Comparison of ENCODE assay signal across 11 cellular contexts in genomic region chr7:130037703-130038102, GRCh38. TPM values are rescaled to one million over a fixed set of nuclear protein-coding genes. Genes with fewer than 3 reads are reported as not detected.
DNase-seq lines count a peak whose midpoint lies in the region; TF ChIP-seq lines count a peak whose summit lies in the region.
"Had no signal": no experiment of that assay in that cellular context is flagged by ENCODE, and none has a peak within 500 bp of the region (broad histone marks: within the 10 kb centered on the region; RNA-seq: fewer than 3 reads in every experiment).

No MANE protein-coding gene starts in this region.

- TF ChIP-seq CTCF in DOHH2 (IDR thresholded peaks at IDR 0.05; ENCODE audit: low read depth, low read length, poor library complexity, severe bottlenecking), result peak; percentile 64
- TF ChIP-seq CTCF in LNCaP clone FGC (IDR thresholded peaks at IDR 0.05; ENCODE audit: control insufficient read depth, extremely low read depth, insufficient read depth), result peak; percentile 35
- TF ChIP-seq CTCF in astrocyte of the spinal cord (IDR thresholded peaks at IDR 0.05; ENCODE audit: low read depth, low read length), result peak; percentile 56

- no peaks in the 10 kb centered on the region for H3K9me3 ChIP-seq in DOHH2 (ENCODE audit: control insufficient read depth, insufficient read depth, low read length)
- H3K9me3 ChIP-seq: vagina had no signal

- DNase-seq in LNCaP clone FGC (ENCODE audit: low read depth), result no peak
- DNase-seq in astrocyte of the spinal cord (ENCODE audit: low read depth, low spot score), result no peak
- DNase-seq in lung microvascular endothelial cell (ENCODE audit: low read depth in 2 of 2), result peak; percentile 28 to 40
- DNase-seq in NCI-H82 (lab: John Stamatoyannopoulos, UW), result no peak
- no peak for DNase-seq in GOT3 (lab: John Stamatoyannopoulos, UW)
- no peak for DNase-seq in NCI-H510A treated with DMSO at 0.1 percent for 48 hours (lab: John Stamatoyannopoulos, UW)
- DNase-seq in NCI-H128 (lab: John Stamatoyannopoulos, UW; ENCODE audit: unreplicated experiment), result no peak
- DNase-seq: activated CD4-positive, alpha-beta memory T cell treated with anti-CD3 and anti-CD28 coated beads for 36 hours; activated naive CD8-positive, alpha-beta T cell treated with anti-CD3 and anti-CD28 coated beads, Interleukin-2, amount 10 ng/mL, durations not matched to agents 7 days and 5 days had no signal

- no peaks in the 10 kb centered on the region for H3K27me3 ChIP-seq in DOHH2 (ENCODE audit: control insufficient read depth, low read length)
- H3K27me3 ChIP-seq: vagina had no signal

- H3K36me3 ChIP-seq in DOHH2 (ENCODE audit: control insufficient read depth, low read length), result peaks cover 65% of the 10 kb centered on the region

- in situ Hi-C loops in astrocyte of the spinal cord (cut with HindIII; ENCODE audit: low sequenced_read_pairs), result no loop called here

- H3K4me1 ChIP-seq in DOHH2 (ENCODE audit: control insufficient read depth, low read length), result no peaks in the 10 kb centered on the region
- H3K4me1 ChIP-seq: vagina had no signal

- no peak overlapping the region for H3K27ac ChIP-seq in DOHH2 (ENCODE audit: low read depth, low read length)
- H3K27ac ChIP-seq: vagina had no signal

- no peak overlapping the region for H3K4me2 ChIP-seq in DOHH2 (ENCODE audit: low read length)

- H3K9me2 ChIP-seq in DOHH2 (replicated peaks; ENCODE audit: control insufficient read depth, low read length), result no peaks in the 10 kb centered on the region

- no peaks in the 10 kb centered on the region; the same call in 1 of the 2 replicates for H3F3A ChIP-seq in DOHH2 (ENCODE audit: control insufficient read depth, insufficient read depth)

- H4K20me1 ChIP-seq in DOHH2 (ENCODE audit: control insufficient read depth, insufficient read depth, low read depth, low read length), result no peaks in the 10 kb centered on the region

- H3K4me3 ChIP-seq in DOHH2 (ENCODE audit: low read length) (no peak overlapping the region), LNCaP clone FGC (ENCODE audit: low read depth, low read length) (no peak overlapping the region), astrocyte of the spinal cord (ENCODE audit: low read depth, low read length) (no peak overlapping the region)
- H3K4me3 ChIP-seq: vagina had no signal

- H3K79me2 ChIP-seq in DOHH2 (ENCODE audit: control insufficient read depth, low read length), result no peaks in the 10 kb centered on the region

RNA-seq across cellular contexts. Expression of gene ZC3HC1, which starts 13.5 kb away (rescaled TPM):
- total RNA-seq in lung microvascular endothelial cell, result 12.4 and 15.9 TPM in 2 replicates

RNA-seq across cellular contexts. Expression of gene KLHDC10, which starts 32.6 kb away (rescaled TPM):
- total RNA-seq in lung microvascular endothelial cell, result 20.0 and 23.2 TPM in 2 replicates

Comparison
In these comparisons a context has a peak if more than half of its experiments do, and no peak if none do; other contexts are left out.
1. DNase-seq: peak in lung microvascular endothelial cell (2 of 2); none in LNCaP clone FGC (single experiment), astrocyte of the spinal cord (single experiment), NCI-H82 (single experiment), GOT3 (single experiment), NCI-H510A treated with DMSO at 0.1 percent for 48 hours (single experiment) and NCI-H128 (single experiment).
2. Peak in every context shown above with its lines, with median percentiles within 50 percentile points of each other: CTCF ChIP-seq.